In the genomic region with DNA sequence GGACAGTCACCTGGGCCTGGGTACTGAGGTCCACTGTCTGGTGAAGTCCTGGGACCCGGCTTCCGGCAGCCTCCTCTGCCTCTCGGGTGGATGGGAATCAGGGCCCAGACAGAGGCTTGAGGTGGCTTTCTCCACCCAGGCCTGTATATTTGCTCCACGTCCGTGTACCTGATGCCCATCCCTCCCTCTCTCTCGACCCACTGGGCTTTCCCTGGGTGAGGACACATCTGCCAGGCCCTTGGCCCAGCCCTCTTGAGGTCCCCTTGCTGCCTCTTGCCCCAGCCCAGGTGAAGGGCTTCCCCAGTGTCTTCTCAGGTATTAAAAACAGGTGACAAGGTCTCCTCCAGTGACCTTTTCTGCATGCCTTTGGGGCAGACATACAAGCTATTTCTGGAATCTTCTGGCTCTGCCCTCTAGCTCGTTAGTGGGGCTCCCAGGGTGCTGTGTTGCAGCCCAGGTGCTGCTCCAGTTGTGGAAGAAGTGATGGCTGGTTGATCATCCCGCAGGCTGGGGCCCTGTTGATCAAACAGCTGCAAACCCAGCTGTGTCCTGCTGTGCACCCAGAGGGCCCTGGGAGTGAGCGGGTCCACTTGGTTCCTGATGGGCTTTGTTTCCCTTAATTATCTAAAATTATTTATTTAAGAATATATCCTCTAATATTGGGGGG, we compare ENCODE assay signal across 18 cellular contexts. TPM values are rescaled to one million over a fixed set of nuclear protein-coding genes. Genes with fewer than 3 reads are reported as not detected.
"Had no signal": no experiment of that assay in that cellular context is flagged by ENCODE, and none has a peak within 500 bp of the region (broad histone marks: within the 10 kb centered on the region; RNA-seq: fewer than 3 reads in every experiment).

No MANE protein-coding gene starts in this region.

- H3K4me3 ChIP-seq: cardiac muscle cell, colonic mucosa, lung, thoracic aorta had no signal

- H3K9me3 ChIP-seq: colonic mucosa, SK-N-SH, thoracic aorta had no signal

- ATAC-seq: activated CD4-positive, alpha-beta T cell treated with anti-CD3 and anti-CD28 coated beads for 36 hours; activated CD8-positive, alpha-beta memory T cell treated with anti-CD3 and anti-CD28 coated beads, Interleukin-2, amount 10 ng/mL, durations not matched to agents 7 days and 5 days; activated T-helper 17 cell treated with anti-CD3 and anti-CD28 coated beads, Interleukin-2, amount 50 U/mL, for 72 hours; stimulated activated naive CD8-positive, alpha-beta T cell treated with anti-CD3 and anti-CD28 coated beads, Interleukin-15, amount 100 ng/mL, for 72 hours; WTC11 had no signal

- H3K36me3 ChIP-seq: cardiac muscle cell, colonic mucosa, thoracic aorta had no signal

- H3K27me3 ChIP-seq: colonic mucosa had no signal

- H3K4me1 ChIP-seq: colonic mucosa had no signal

- DNase-seq: activated CD4-positive, alpha-beta memory T cell treated with anti-CD3 and anti-CD28 coated beads for 36 hours; activated CD4-positive, alpha-beta T cell treated with anti-CD3 and anti-CD28 coated beads for 36 hours; activated CD8-positive, alpha-beta memory T cell treated with anti-CD3 and anti-CD28 coated beads, Interleukin-2, amount 10 ng/mL, durations not matched to agents 7 days and 5 days; activated naive CD4-positive, alpha-beta T cell; activated naive CD8-positive, alpha-beta T cell treated with anti-CD3 and anti-CD28 coated beads for 36 hours; amniotic stem cell; colonic mucosa; erythroblast; foreskin melanocyte; SK-N-SH; stimulated activated CD4-positive, alpha-beta T cell treated with anti-CD3 and anti-CD28 coated beads, Interleukin-2, amount 100 ng/mL, for 24 hours; stimulated activated naive CD8-positive, alpha-beta T cell treated with anti-CD3 and anti-CD28 coated beads, Interleukin-15, amount 100 ng/mL, for 72 hours had no signal

- H3K27ac ChIP-seq: cardiac muscle cell, colonic mucosa, thoracic aorta had no signal

- H3K4me2 ChIP-seq: SK-N-SH had no signal

RNA-seq across cellular contexts. Expression of a gene that starts 25.5 kb away (rescaled TPM):
- total RNA-seq: activated CD4-positive, alpha-beta memory T cell treated with anti-CD3 and anti-CD28 coated beads for 36 hours; activated CD4-positive, alpha-beta T cell treated with anti-CD3 and anti-CD28 coated beads for 36 hours; activated CD8-positive, alpha-beta memory T cell treated with anti-CD3 and anti-CD28 coated beads, Interleukin-2, amount 10 ng/mL, durations not matched to agents 7 days and 5 days; activated naive CD8-positive, alpha-beta T cell treated with anti-CD3 and anti-CD28 coated beads for 36 hours; activated T-helper 17 cell treated with anti-CD3 and anti-CD28 coated beads, Interleukin-2, amount 50 U/mL, for 72 hours; renal cortical epithelial cell; thoracic aorta had no signal
